ENCODE assay signal across 8 cellular contexts in genomic region chr22:33302049-33302545, GRCh38.
DNase-seq lines count a peak whose midpoint lies in the region; ATAC-seq lines count a peak whose summit lies in the region.

No MANE protein-coding gene starts in this region.

- H3K27me3 Mint-ChIP-seq in activated CD4-positive, alpha-beta T cell treated with anti-CD3 and anti-CD28 coated beads, Interleukin-2, amount 10 ng/mL, durations not matched to agents 24 days and 14 days = no peaks in the 10 kb centered on the region
- H3K27me3 Mint-ChIP-seq in effector memory CD8-positive, alpha-beta T cell = peaks cover 0 to 8% of the 10 kb centered on the region in 2 donors

- peak; percentile 86 for DNase-seq in D341Med (ENCODE audit: low spot score)
- DNase-seq in H4 (ENCODE audit: low spot score) = peak; percentile 48
- DNase-seq in NCI-H2227 (lab: John Stamatoyannopoulos, UW; ENCODE audit: unreplicated experiment) = peak; percentile 79
- DNase-seq in activated CD4-positive, alpha-beta T cell treated with anti-CD3 and anti-CD28 coated beads, Interleukin-2, amount 10 ng/mL, durations not matched to agents 24 days and 14 days = peak; percentile 86
- DNase-seq in effector memory CD8-positive, alpha-beta T cell = peak; percentile 3 to 8 (median 7)
- peak; percentile 53 to 73 for DNase-seq in lung microvascular endothelial cell (ENCODE audit: low read depth in 2 of 2)
- peak; percentile 14 for DNase-seq in stimulated activated CD8-positive, alpha-beta memory T cell treated with anti-CD3 and anti-CD28 coated beads, Interleukin-12 subunit alpha, Interleukin-12 subunit beta, amount 100 ng/mL, for 1 hour (ENCODE audit: low read depth)

- intact Hi-C loops in activated CD4-positive, alpha-beta T cell treated with anti-CD3 and anti-CD28 coated beads, Interleukin-2, amount 10 ng/mL, durations not matched to agents 24 days and 14 days (cut with micrococcal nuclease) = loop anchor here (2.0 kb wide), 1 partner anchor 279 kb away; no protein-coding TSS in a partner anchor

- H3K27ac Mint-ChIP-seq in activated CD4-positive, alpha-beta T cell treated with anti-CD3 and anti-CD28 coated beads, Interleukin-2, amount 10 ng/mL, durations not matched to agents 24 days and 14 days = no peak overlapping the region
- no peak overlapping the region for H3K27ac Mint-ChIP-seq in effector memory CD8-positive, alpha-beta T cell

- no peak for ATAC-seq in effector memory CD8-positive, alpha-beta T cell (replicated peaks)
- ATAC-seq in HG03521 (IDR thresholded peaks at IDR 0.05; ENCODE audit: unreplicated experiment) = no peak

- H3K4me3 Mint-ChIP-seq in activated CD4-positive, alpha-beta T cell treated with anti-CD3 and anti-CD28 coated beads, Interleukin-2, amount 10 ng/mL, durations not matched to agents 24 days and 14 days = no peak overlapping the region
- H3K4me3 Mint-ChIP-seq in effector memory CD8-positive, alpha-beta T cell = no peak overlapping the region

- H3K4me1 Mint-ChIP-seq in activated CD4-positive, alpha-beta T cell treated with anti-CD3 and anti-CD28 coated beads, Interleukin-2, amount 10 ng/mL, durations not matched to agents 24 days and 14 days = no peaks in the 10 kb centered on the region
- peaks cover 0 to 5% of the 10 kb centered on the region in 2 donors for H3K4me1 Mint-ChIP-seq in effector memory CD8-positive, alpha-beta T cell (ENCODE audit: low read depth in 2 of 2)

- H3K9me3 Mint-ChIP-seq in activated CD4-positive, alpha-beta T cell treated with anti-CD3 and anti-CD28 coated beads, Interleukin-2, amount 10 ng/mL, durations not matched to agents 24 days and 14 days = no peaks in the 10 kb centered on the region
- no peaks in the 10 kb centered on the region for H3K9me3 Mint-ChIP-seq in effector memory CD8-positive, alpha-beta T cell

- H3K36me3 Mint-ChIP-seq in activated CD4-positive, alpha-beta T cell treated with anti-CD3 and anti-CD28 coated beads, Interleukin-2, amount 10 ng/mL, durations not matched to agents 24 days and 14 days (ENCODE audit: low read depth) = no peaks in the 10 kb centered on the region
- no peaks in the 10 kb centered on the region for H3K36me3 Mint-ChIP-seq in effector memory CD8-positive, alpha-beta T cell (ENCODE audit: insufficient read depth)

Comparison
In these comparisons a context has a peak if more than half of its experiments do, and no peak if none do; other contexts are left out.
1. DNase-seq: peak in every context shown above with its lines; median percentile 86 in D341Med; 86 in activated CD4-positive, alpha-beta T cell treated with anti-CD3 and anti-CD28 coated beads, Interleukin-2, amount 10 ng/mL, durations not matched to agents 24 days and 14 days; 79 in NCI-H2227; 63 in lung microvascular endothelial cell; 48 in H4; 14 in stimulated activated CD8-positive, alpha-beta memory T cell treated with anti-CD3 and anti-CD28 coated beads, Interleukin-12 subunit alpha, Interleukin-12 subunit beta, amount 100 ng/mL, for 1 hour; 7 in effector memory CD8-positive, alpha-beta T cell.